ENCODE assay signal across 1 cellular context in the genomic region with DNA sequence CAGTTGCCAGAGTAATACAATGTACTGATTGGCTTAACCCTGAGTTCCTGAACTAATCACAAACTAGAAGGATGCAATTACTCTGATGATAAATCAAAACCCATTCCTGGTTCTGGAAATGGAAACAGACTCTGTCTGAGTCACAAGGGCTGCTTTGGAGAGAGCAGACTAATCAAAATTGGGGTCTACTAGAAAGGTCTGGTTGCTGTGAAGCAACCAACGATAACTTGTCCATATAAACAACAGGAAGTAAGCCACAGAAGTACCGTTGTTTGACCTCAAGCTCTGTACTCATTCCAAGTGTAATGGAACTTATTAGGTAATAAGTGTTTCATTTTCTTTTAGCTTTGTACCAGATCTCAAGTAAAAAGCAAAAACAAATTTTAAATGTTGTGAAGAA.
TF ChIP-seq lines count a peak whose summit lies in the region.

No MANE protein-coding gene starts in this region.

TF ChIP-seq in GM12878, 131 proteins besides CTCF, POLR2A, EP300 and RAD21:
- TF ChIP-seq ATF7 (IDR thresholded peaks at IDR 0.05; ENCODE audit: low read depth) = peak; percentile 35; the same call in 1 of the 2 replicates
- peak; percentile 71; the same call in 1 of the 2 replicates for TF ChIP-seq RUNX3 (IDR thresholded peaks at IDR 0.05; ENCODE audit: low read length)
- TF ChIP-seq CREM (IDR thresholded peaks at IDR 0.05; ENCODE audit: low read depth) = peak; percentile 39; the same call in 1 of the 2 replicates
- no peak for TF ChIP-seq ZSCAN29 (IDR thresholded peaks at IDR 0.05)
